Comparison of ENCODE assay signal across 1 cellular context in genomic region chr7:27889800-27890199, GRCh38.
TF ChIP-seq lines count a peak whose summit lies in the region.

No MANE protein-coding gene starts in this region.

TF ChIP-seq in GM12878, 131 proteins besides CTCF, POLR2A, EP300 and RAD21 (continued from another document):
- TF ChIP-seq KDM1A (IDR thresholded peaks at IDR 0.05; ENCODE audit: borderline replicate concordance) = no peak
- no peak for TF ChIP-seq RBBP5 (conservative IDR thresholded peaks at IDR 0.05)
- no peak for TF ChIP-seq RAD51 (IDR thresholded peaks at IDR 0.05)
- no peak for TF ChIP-seq RCOR1 (conservative IDR thresholded peaks at IDR 0.05; ENCODE audit: low read depth, low read length)
